Comparison of ENCODE assay signal across 20 cellular contexts in the genomic region with DNA sequence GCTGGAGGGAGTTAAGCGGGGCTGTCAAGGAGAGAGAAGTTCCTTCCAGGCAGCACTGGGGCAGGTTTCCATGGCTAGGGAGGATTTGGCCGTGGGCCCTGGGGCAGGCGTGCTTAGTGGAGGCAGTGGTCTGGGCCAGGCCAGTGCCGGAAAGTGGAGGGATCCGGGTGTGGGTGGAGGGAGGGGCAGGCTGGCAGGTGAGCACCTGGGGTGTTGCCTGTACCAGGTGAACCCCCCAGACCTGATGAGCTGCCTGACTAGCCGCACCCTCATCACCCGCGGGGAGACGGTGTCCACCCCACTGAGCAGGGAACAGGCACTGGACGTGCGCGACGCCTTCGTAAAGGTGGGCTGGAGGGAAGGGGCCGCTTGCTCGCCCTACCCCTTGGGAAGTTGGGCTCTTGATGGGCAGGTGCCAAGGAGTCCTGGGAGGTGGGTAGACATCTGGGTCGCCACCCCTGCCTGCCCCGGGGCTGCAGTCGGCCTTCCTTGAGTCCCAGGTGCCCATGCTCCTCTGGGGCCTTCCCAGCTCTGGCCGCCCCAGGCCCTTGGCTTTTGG. TPM values are rescaled to one million over a fixed set of nuclear protein-coding genes. Genes with fewer than 3 reads are reported as not detected.
"Had no signal": no experiment of that assay in that cellular context is flagged by ENCODE, and none has a peak within 500 bp of the region (broad histone marks: within the 10 kb centered on the region; RNA-seq: fewer than 3 reads in every experiment).

No MANE protein-coding gene starts in this region.

- H3K36me3 ChIP-seq: SJCRH30 had no signal

- H3K4me3 ChIP-seq: SJCRH30 had no signal

- DNase-seq: KBM-7, NCI-H1092, NCI-H1105 treated with DMSO at 0.1 percent for 48 hours, NCI-H1417 treated with DMSO at 0.1 percent for 48 hours, NCI-H146, NCI-H187, NCI-H2029, NCI-H2081 treated with DMSO at 0.1 percent for 48 hours, NCI-H2171, NCI-H226, NCI-H446, NCI-H510A, NCI-H524 treated with DMSO at 0.1 percent for 48 hours, NCI-H69, NCI-H774, RPMI8226, SHP77 treated with DMSO at 0.1 percent for 48 hours, SJCRH30 had no signal

- H3K27me3 ChIP-seq: SJCRH30 had no signal

- H3K4me1 ChIP-seq: SJCRH30 had no signal

- H3K9me3 ChIP-seq: SJCRH30 had no signal

- H3K27ac ChIP-seq: SJCRH30 had no signal

- ATAC-seq: SK-N-SH treated with all-trans-retinoic acid at 6 μM for 48 hours had no signal

RNA-seq across cellular contexts. Expression of a gene that starts 57.4 kb away (rescaled TPM):
- total RNA-seq: MCF 10A had no signal
